13 cellular contexts compared by ENCODE assay signal in genomic region chr7:42262907-42263466, GRCh38. TPM values are rescaled to one million over a fixed set of nuclear protein-coding genes. Genes with fewer than 3 reads are reported as not detected.
A peak's percentile ranks its signal among the peaks of the same experiment; 100 is the strongest.
DNase-seq lines count a peak whose midpoint lies in the region; ATAC-seq and TF ChIP-seq lines count a peak whose summit lies in the region.
"Had no signal": no experiment of that assay in that cellular context is flagged by ENCODE, and none has a peak within 500 bp of the region (broad histone marks: within the 10 kb centered on the region; RNA-seq: fewer than 3 reads in every experiment).

No MANE protein-coding gene starts in this region.

- H4K91ac ChIP-seq in trophoblast cell (ENCODE audit: low read depth, low read length): no peak overlapping the region

- H3K27ac ChIP-seq in RWPE2 (ENCODE audit: poor library complexity, severe bottlenecking) (peak overlapping the region; percentile 47), gastroesophageal sphincter (no peak overlapping the region), trophoblast cell (ENCODE audit: low read depth, low read length) (no peak overlapping the region)
- H3K27ac ChIP-seq: KMS-11 had no signal

- H3K4ac ChIP-seq in trophoblast cell (ENCODE audit: low read depth, low read length): no peak overlapping the region

- H3K79me1 ChIP-seq in trophoblast cell (ENCODE audit: low read length): no peaks in the 10 kb centered on the region

- TF ChIP-seq CTCF in RWPE2 (IDR thresholded peaks at IDR 0.05; ENCODE audit: poor library complexity, severe bottlenecking) (no peak), gastroesophageal sphincter (IDR thresholded peaks at IDR 0.05) (no peak)

- H4K12ac ChIP-seq in trophoblast cell (ENCODE audit: low read depth, low read length): no peak overlapping the region

- H3K14ac ChIP-seq in trophoblast cell (ENCODE audit: low read length): no peak overlapping the region

- ATAC-seq in RWPE2 (ENCODE audit: low read depth) (peak; percentile 96), gastroesophageal sphincter (peak; percentile 39), HG02678 (IDR thresholded peaks at IDR 0.05; ENCODE audit: unreplicated experiment) (no peak)
- ATAC-seq: activated CD4-positive, CD25-positive, alpha-beta regulatory T cell treated with anti-CD3 and anti-CD28 coated beads, Interleukin-2, amount 50 U/mL, for 24 hours; activated naive CD8-positive, alpha-beta T cell treated with anti-CD3 and anti-CD28 coated beads, Interleukin-2, amount 50 U/mL, for 24 hours had no signal

- H3K4me1 ChIP-seq in RWPE2 (ENCODE audit: insufficient read depth, poor library complexity, severe bottlenecking): peaks cover 11% of the 10 kb centered on the region
- H3K4me1 ChIP-seq in gastroesophageal sphincter: no peaks in the 10 kb centered on the region
- no peaks in the 10 kb centered on the region for H3K4me1 ChIP-seq in trophoblast cell (ENCODE audit: control insufficient read depth in 1 of 2, insufficient read depth in 2 of 2, low read length in 2 of 2)

- H3K9me3 ChIP-seq in RWPE2 (ENCODE audit: severe bottlenecking): no peaks in the 10 kb centered on the region
- H3K9me3 ChIP-seq in gastroesophageal sphincter: no peaks in the 10 kb centered on the region
- no peaks in the 10 kb centered on the region for H3K9me3 ChIP-seq in trophoblast cell (ENCODE audit: insufficient read depth, low read depth, low read length)

- H3K23ac ChIP-seq in trophoblast cell (ENCODE audit: low read length): no peak overlapping the region

- no peak overlapping the region for H3K18ac ChIP-seq in trophoblast cell (ENCODE audit: low read length)

- H3K4me2 ChIP-seq in trophoblast cell (ENCODE audit: low read length): no peak overlapping the region
- H3K4me2 ChIP-seq: KMS-11 had no signal

- no peaks in the 10 kb centered on the region for H3K79me2 ChIP-seq in trophoblast cell (ENCODE audit: control insufficient read depth, insufficient read depth, low read length, poor library complexity)

- H3K36me3 ChIP-seq in RWPE2 (ENCODE audit: low read depth) (no peaks in the 10 kb centered on the region), gastroesophageal sphincter (no peaks in the 10 kb centered on the region), trophoblast cell (ENCODE audit: control insufficient read depth in 1 of 2, insufficient read depth in 2 of 2, low read length in 2 of 2) (no peaks in the 10 kb centered on the region)

- no peak overlapping the region for H2BK12ac ChIP-seq in trophoblast cell (ENCODE audit: low read length)

- no peak overlapping the region for H3K9ac ChIP-seq in trophoblast cell (ENCODE audit: low read length)
- H3K9ac ChIP-seq: KMS-11 had no signal

- no peak overlapping the region for H4K8ac ChIP-seq in trophoblast cell (ENCODE audit: low read depth, low read length)

- no peak for TF ChIP-seq POLR2A in gastroesophageal sphincter (IDR thresholded peaks at IDR 0.05)

- H2BK120ac ChIP-seq in trophoblast cell (ENCODE audit: insufficient read depth, low read length, poor library complexity): no peak overlapping the region

- H2AK5ac ChIP-seq in trophoblast cell (ENCODE audit: low read length): no peak overlapping the region

- no peak overlapping the region for H3K4me3 ChIP-seq in RWPE2 (ENCODE audit: severe bottlenecking)
- no peak overlapping the region for H3K4me3 ChIP-seq in gastroesophageal sphincter
- H3K4me3 ChIP-seq in trophoblast cell (ENCODE audit: low read depth, low read length): no peak overlapping the region

- no peak overlapping the region for H2AFZ ChIP-seq in trophoblast cell (ENCODE audit: insufficient read depth, low read length, poor library complexity)

- no peak overlapping the region for H2BK5ac ChIP-seq in trophoblast cell (ENCODE audit: low read depth, low read length, poor library complexity)

- DNase-seq in EL: peak; percentile 88
- DNase-seq in RWPE2 (ENCODE audit: low spot score): peak; percentile 72
- DNase-seq in trophoblast cell: peak; percentile 59 to 71
- DNase-seq in SIG-M5 (lab: John Stamatoyannopoulos, UW): no peak
- DNase-seq in NCI-H526 (lab: John Stamatoyannopoulos, UW): no peak
- no peak for DNase-seq in stimulated activated CD4-positive, alpha-beta T cell treated with anti-CD3 and anti-CD28 coated beads, Interleukin-2, amount 100 ng/mL, for 24 hours
- DNase-seq: activated naive CD8-positive, alpha-beta T cell treated with anti-CD3 and anti-CD28 coated beads, Interleukin-2, amount 50 U/mL, for 24 hours; CD8-positive, alpha-beta memory T cell; NCI-H774 had no signal

- TF ChIP-seq EP300 in gastroesophageal sphincter (IDR thresholded peaks at IDR 0.05): no peak

- WGBS in gastroesophageal sphincter (ENCODE audit: low coverage in 1 of 2), 2 donors: 36 to 57% methylated on average over 6 to 7 of the region's 7 CpGs
- no CpG with 5 or more reads among the region's 7 CpGs for WGBS in trophoblast cell (ENCODE audit: extremely low coverage, insufficient coverage, insufficient read length)

- H3K27me3 ChIP-seq in RWPE2 (ENCODE audit: insufficient read depth, poor library complexity, severe bottlenecking) (no peaks in the 10 kb centered on the region), gastroesophageal sphincter (no peaks in the 10 kb centered on the region), trophoblast cell (ENCODE audit: insufficient read depth, low read length) (no peaks in the 10 kb centered on the region)

RNA-seq across cellular contexts. Expression of gene GLI3, which starts 26.0 kb away (rescaled TPM):
- total RNA-seq in gastroesophageal sphincter: 10 to 100 TPM in 2 of 4 donors, 1 to 10 TPM in 2; 7.3 to 18.2 (median 12.6) TPM
- polyA plus RNA-seq in trophoblast cell (2013): 11.7 and 12.8 TPM in 2 replicates

Comparison
In these comparisons a context has a peak if more than half of its experiments do, and no peak if none do; other contexts are left out.
1. DNase-seq: peak in EL (single experiment), RWPE2 (single experiment) and trophoblast cell (2 of 2); none in SIG-M5 (single experiment), NCI-H526 (0 of 2) and stimulated activated CD4-positive, alpha-beta T cell treated with anti-CD3 and anti-CD28 coated beads, Interleukin-2, amount 100 ng/mL, for 24 hours (0 of 2).